In the genomic region with DNA sequence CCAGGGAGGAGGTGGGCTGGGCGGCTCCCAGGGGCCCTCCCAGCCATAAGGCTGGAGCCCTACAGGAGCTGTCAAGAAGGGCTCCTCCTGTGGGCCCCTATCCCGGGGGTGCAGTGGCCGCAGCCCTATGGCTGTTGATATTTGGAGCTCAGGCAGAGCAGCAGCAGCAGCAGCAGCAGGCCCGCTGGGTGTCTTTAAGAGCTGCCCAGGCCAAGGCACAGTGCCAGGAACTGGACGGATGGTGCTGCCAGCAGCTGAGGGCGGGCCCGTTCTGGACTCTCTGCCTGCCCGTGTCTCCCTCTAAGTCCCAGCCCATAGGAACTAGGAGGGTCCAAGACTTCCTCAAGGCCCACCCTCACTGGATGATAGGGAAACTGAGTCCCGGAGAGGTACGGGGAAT, we compare ENCODE assay signal across 1 cellular context.
TF ChIP-seq lines count a peak whose summit lies in the region.

No MANE protein-coding gene starts in this region.

TF ChIP-seq in endothelial cell of umbilical vein, 7 proteins besides CTCF, POLR2A, EP300 and RAD21:
- no peak for TF ChIP-seq FOS (IDR thresholded peaks at IDR 0.05; ENCODE audit: borderline replicate concordance, insufficient read depth, low read length)
- no peak for TF ChIP-seq GATA2 (IDR thresholded peaks at IDR 0.05; ENCODE audit: insufficient read depth, insufficient read length, low read depth, low read length)
- no peak for TF ChIP-seq POLR2AphosphoS5 (IDR thresholded peaks at IDR 0.05; ENCODE audit: insufficient read depth, low read depth, low read length)
- TF ChIP-seq, protein P1, sequence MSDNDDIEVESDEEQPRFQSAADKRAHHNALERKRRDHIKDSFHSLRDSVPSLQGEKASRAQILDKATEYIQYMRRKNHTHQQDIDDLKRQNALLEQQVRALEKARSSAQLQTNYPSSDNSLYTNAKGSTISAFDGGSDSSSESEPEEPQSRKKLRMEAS (IDR thresholded peaks at IDR 0.05; ENCODE audit: insufficient read depth, insufficient read length) = no peak
- no peak for TF ChIP-seq JUN (IDR thresholded peaks at IDR 0.05; ENCODE audit: borderline replicate concordance, insufficient read depth, insufficient read length, low read depth)
- no peak for TF ChIP-seq MYC (IDR thresholded peaks at IDR 0.05; ENCODE audit: low read depth, low read length)
- TF ChIP-seq EZH2 (IDR thresholded peaks at IDR 0.05; ENCODE audit: borderline replicate concordance, low read depth, low read length, severe bottlenecking) = no peak
